Comparison of ENCODE assay signal across 17 cellular contexts in genomic region chr2:19887508-19887907, GRCh38. TPM values are rescaled to one million over a fixed set of nuclear protein-coding genes. Genes with fewer than 3 reads are reported as not detected.
DNase-seq lines count a peak whose midpoint lies in the region; ATAC-seq and TF ChIP-seq lines count a peak whose summit lies in the region.
"Had no signal": no experiment of that assay in that cellular context is flagged by ENCODE, and none has a peak within 500 bp of the region (broad histone marks: within the 10 kb centered on the region; RNA-seq: fewer than 3 reads in every experiment).

No MANE protein-coding gene starts in this region.

- H3K4me1 ChIP-seq in PC-3 (ENCODE audit: insufficient read depth, low read length) (no peaks in the 10 kb centered on the region), stomach (no peaks in the 10 kb centered on the region)
- H3K4me1 ChIP-seq: Caco-2, SJCRH30 had no signal

- POLR2A ChIA-PET in PC-3 (lab: Charles Lee; ENCODE audit: unreplicated experiment), result no interaction called here

- no peaks in the 10 kb centered on the region for H3K27me3 Mint-ChIP-seq in activated CD8-positive, alpha-beta memory T cell treated with anti-CD3 and anti-CD28 coated beads, Interleukin-2, amount 10 ng/mL, durations not matched to agents 7 days and 5 days
- H3K27me3 Mint-ChIP-seq: IgD-negative memory B cell had no signal

- H3K27ac ChIP-seq in PC-3 (ENCODE audit: low read length) (no peak overlapping the region), stomach (no peak overlapping the region)
- H3K27ac ChIP-seq: RWPE1, SJCRH30 had no signal

- peak; percentile 21 for DNase-seq in activated CD8-positive, alpha-beta memory T cell treated with anti-CD3 and anti-CD28 coated beads for 24 hours
- no peak for DNase-seq in activated CD8-positive, alpha-beta memory T cell treated with anti-CD3 and anti-CD28 coated beads, Interleukin-2, amount 10 ng/mL, durations not matched to agents 7 days and 5 days
- DNase-seq in PC-3 (no peak), stomach (no peak), NCI-H146 treated with DMSO at 0.1 percent for 48 hours (lab: John Stamatoyannopoulos, UW; ENCODE audit: unreplicated experiment) (no peak)
- DNase-seq: Caco-2, NCI-H1105 treated with DMSO at 0.1 percent for 48 hours, NCI-H187 treated with DMSO at 0.1 percent for 48 hours, NCI-H446 treated with DMSO at 0.1 percent for 48 hours, NCI-H748 treated with DMSO at 0.1 percent for 48 hours, SJCRH30 had no signal

- H3K9me3 ChIP-seq in PC-3 (ENCODE audit: low read length) (no peaks in the 10 kb centered on the region), stomach (no peaks in the 10 kb centered on the region)
- H3K9me3 ChIP-seq: Caco-2, HAP-1, SJCRH30 had no signal

- CTCF ChIA-PET in activated CD8-positive, alpha-beta memory T cell treated with anti-CD3 and anti-CD28 coated beads, Interleukin-2, amount 10 ng/mL, durations not matched to agents 7 days and 5 days (lab: Charles Lee), result interaction anchor here (1.5 kb wide), 1 partner anchor 25 kb away, joined by 3 read pairs; no protein-coding TSS in a partner anchor
- CTCF ChIA-PET in PC-3 (lab: Charles Lee), result no interaction called here

- no peak for TF ChIP-seq CTCF in PC-3 (conservative IDR thresholded peaks at IDR 0.05; ENCODE audit: low read depth, low read length)
- no peak for TF ChIP-seq CTCF in stomach (IDR thresholded peaks at IDR 0.05)

- H3K4me3 Mint-ChIP-seq in activated CD8-positive, alpha-beta memory T cell treated with anti-CD3 and anti-CD28 coated beads, Interleukin-2, amount 10 ng/mL, durations not matched to agents 7 days and 5 days, result no peak overlapping the region
- H3K4me3 Mint-ChIP-seq: IgD-negative memory B cell had no signal

- no peak overlapping the region for H3K27ac Mint-ChIP-seq in activated CD8-positive, alpha-beta memory T cell treated with anti-CD3 and anti-CD28 coated beads, Interleukin-2, amount 10 ng/mL, durations not matched to agents 7 days and 5 days

- intact Hi-C loops in PC-3 (cut with micrococcal nuclease), result no loop called here
- intact Hi-C loops in stomach (cut with DNase I; ENCODE audit: low total_unique reads), result no loop called here

- peaks cover 13% of the 10 kb centered on the region for H3K4me1 Mint-ChIP-seq in activated CD8-positive, alpha-beta memory T cell treated with anti-CD3 and anti-CD28 coated beads, Interleukin-2, amount 10 ng/mL, durations not matched to agents 7 days and 5 days

- H3F3A ChIP-seq in PC-3 (ENCODE audit: low read length, unreplicated experiment), result no peaks in the 10 kb centered on the region

- no TSS peak for BruUV-seq in PC-3 (replicated peaks; lab: Mats Ljungman, UMichigan)

- H3K36me3 Mint-ChIP-seq in activated CD8-positive, alpha-beta memory T cell treated with anti-CD3 and anti-CD28 coated beads, Interleukin-2, amount 10 ng/mL, durations not matched to agents 7 days and 5 days, result peaks cover 7% of the 10 kb centered on the region

- no peaks in the 10 kb centered on the region for H3K36me3 ChIP-seq in PC-3 (ENCODE audit: low read depth, low read length)
- no peaks in the 10 kb centered on the region for H3K36me3 ChIP-seq in stomach
- H3K36me3 ChIP-seq: HAP-1, SJCRH30 had no signal

- TF ChIP-seq EP300 in stomach (IDR thresholded peaks at IDR 0.05), result no peak

- no peaks in the 10 kb centered on the region for H4K20me1 ChIP-seq in PC-3 (ENCODE audit: low read length)

- 44 to 60% (median 46%) methylated on average over 7 of the region's 7 CpGs for WGBS in stomach, 5 donors

- ATAC-seq in activated CD8-positive, alpha-beta memory T cell treated with anti-CD3 and anti-CD28 coated beads, Interleukin-2, amount 10 ng/mL, durations not matched to agents 7 days and 5 days, result no peak
- ATAC-seq in PC-3, result peak; percentile 61
- peak; percentile 54 for ATAC-seq in esophagus mucosa
- no peak for ATAC-seq in HG03354 (IDR thresholded peaks at IDR 0.05; ENCODE audit: poor library complexity, severe bottlenecking, unreplicated experiment)
- ATAC-seq in HG03439 (IDR thresholded peaks at IDR 0.05; ENCODE audit: unreplicated experiment), result no peak

- H3K9me2 ChIP-seq in PC-3 (replicated peaks; ENCODE audit: low read length), result no peaks in the 10 kb centered on the region

- H2AFZ ChIP-seq in PC-3 (ENCODE audit: low read length), result no peak overlapping the region

- no peak overlapping the region for H3K4me2 ChIP-seq in PC-3 (ENCODE audit: low read length)

- TF ChIP-seq POLR2A in stomach (IDR thresholded peaks at IDR 0.05), result no peak

- no peaks in the 10 kb centered on the region for H3K79me2 ChIP-seq in PC-3 (ENCODE audit: low read length)

- H3K27me3 ChIP-seq in PC-3 (ENCODE audit: low read length) (no peaks in the 10 kb centered on the region), stomach (no peaks in the 10 kb centered on the region)
- H3K27me3 ChIP-seq: SJCRH30 had no signal

- no peaks in the 10 kb centered on the region for H3K9me3 Mint-ChIP-seq in activated CD8-positive, alpha-beta memory T cell treated with anti-CD3 and anti-CD28 coated beads, Interleukin-2, amount 10 ng/mL, durations not matched to agents 7 days and 5 days (ENCODE audit: low read depth)
- H3K9me3 Mint-ChIP-seq: IgD-negative memory B cell had no signal

- no peak overlapping the region for H3K4me3 ChIP-seq in PC-3 (ENCODE audit: low read length)
- no peak overlapping the region for H3K4me3 ChIP-seq in stomach
- H3K4me3 ChIP-seq: HAP-1, SJCRH30 had no signal

- H3K9ac ChIP-seq in PC-3 (ENCODE audit: low read length), result no peak overlapping the region

RNA-seq across cellular contexts. Expression of gene TTC32, which starts 14.3 kb away (rescaled TPM):
- 10 to 100 TPM; 24.5 to 37.2 TPM for total RNA-seq in activated CD8-positive, alpha-beta memory T cell treated with anti-CD3 and anti-CD28 coated beads, Interleukin-2, amount 10 ng/mL, durations not matched to agents 7 days and 5 days
- total RNA-seq in PC-3 (2014; rRNA removed) (10.0 and 12.1 TPM in 2 replicates), esophagus mucosa (7.8 TPM), stomach (10 to 100 TPM in 3 of 5 donors, 1 to 10 TPM in 1, not detected in 1; 5.5 to 35.4 (median 18.9) TPM)
- 10 to 100 TPM in 2 of 3 donors, 1 to 10 TPM in 1; 4.1 to 23.8 (median 19.1) TPM for polyA plus RNA-seq in stomach

Comparison
In these comparisons a context has a peak if more than half of its experiments do, and no peak if none do; other contexts are left out.
1. ATAC-seq: peak in PC-3 (single experiment) and esophagus mucosa (single experiment); none in activated CD8-positive, alpha-beta memory T cell treated with anti-CD3 and anti-CD28 coated beads, Interleukin-2, amount 10 ng/mL, durations not matched to agents 7 days and 5 days (single experiment), HG03354 (single experiment) and HG03439 (single experiment).